ENCODE assay signal across 8 cellular contexts in the genomic region with DNA sequence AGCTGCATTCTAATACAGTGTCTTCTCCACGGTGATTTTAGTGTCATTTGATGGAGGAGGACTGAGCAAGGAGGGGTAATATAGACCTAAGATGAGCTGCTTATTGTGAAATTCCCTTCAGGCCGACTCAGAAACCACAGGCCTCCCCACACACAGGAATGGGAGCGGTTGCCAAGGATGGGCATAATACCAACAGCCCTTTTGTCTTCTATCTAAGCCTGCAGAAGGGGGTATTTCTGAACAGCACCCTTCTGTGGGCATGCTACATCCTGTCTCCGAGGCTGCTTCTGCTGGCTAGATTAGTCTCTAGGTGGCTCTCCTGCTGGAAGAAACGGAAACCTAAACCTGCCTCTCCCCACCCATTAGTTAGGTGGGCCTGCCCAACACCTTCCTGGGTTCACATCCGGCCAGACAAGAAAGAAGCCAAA.
A peak's percentile ranks its signal among the peaks of the same experiment; 100 is the strongest.
DNase-seq lines count a peak whose midpoint lies in the region; ATAC-seq and TF ChIP-seq lines count a peak whose summit lies in the region.

No MANE protein-coding gene starts in this region.

- TF ChIP-seq CTCF in DND-41 (IDR thresholded peaks at IDR 0.05; ENCODE audit: borderline replicate concordance, extremely low read depth, low read length, poor library complexity, severe bottlenecking) (no peak), astrocyte of the spinal cord (IDR thresholded peaks at IDR 0.05; ENCODE audit: low read depth, low read length) (no peak), nephron (IDR thresholded peaks at IDR 0.05; ENCODE audit: unreplicated experiment in 3 of 3) (no peak)

- H3K4me3 Mint-ChIP-seq in nephron: peak overlapping the region in 1 of 3 experiments; percentile 49

- no peaks in the 10 kb centered on the region for H3K9me3 Mint-ChIP-seq in nephron

- in situ Hi-C loops in astrocyte of the spinal cord (cut with HindIII; ENCODE audit: low sequenced_read_pairs): no loop called here

- H3K9me3 ChIP-seq in DND-41 (ENCODE audit: insufficient read depth, low read length, severe bottlenecking): no peaks in the 10 kb centered on the region

- H3K36me3 ChIP-seq in DND-41 (ENCODE audit: insufficient read depth, low read length): peaks cover 96% of the 10 kb centered on the region

- H3K27ac Mint-ChIP-seq in nephron: peak overlapping the region; percentile 62 to 85 (median 68)

- peaks cover 25% of the 10 kb centered on the region for H3K79me2 ChIP-seq in DND-41 (ENCODE audit: insufficient read depth, low read length)

- H3K36me3 Mint-ChIP-seq in nephron (ENCODE audit: low read depth): peaks cover 27% of the 10 kb centered on the region

- H4K20me1 ChIP-seq in DND-41 (ENCODE audit: insufficient read depth, low read length): 0 out of 2 replicates have a peak, but pooled peaks cover 12% of the 10 kb centered on the region

- H3K9ac ChIP-seq in DND-41 (ENCODE audit: low read depth, low read length): no peak overlapping the region

- H3K4me2 ChIP-seq in DND-41 (ENCODE audit: insufficient read depth, low read length): no peak overlapping the region

- H2AFZ ChIP-seq in DND-41 (ENCODE audit: low read depth, low read length): no peak overlapping the region

- H3K27me3 ChIP-seq in DND-41 (ENCODE audit: insufficient read depth, low read length, poor library complexity): no peaks in the 10 kb centered on the region

- ATAC-seq in DND-41 (ENCODE audit: insufficient read depth, low read depth): peak; percentile 41; the same call in 2 of the 3 replicates
- ATAC-seq in HG02759 (IDR thresholded peaks at IDR 0.05; ENCODE audit: unreplicated experiment): no peak

- peaks cover 12% of the 10 kb centered on the region for H3K4me1 ChIP-seq in DND-41 (ENCODE audit: insufficient read depth, low read length)

- peaks cover 27% of the 10 kb centered on the region for H3K27me3 Mint-ChIP-seq in nephron (ENCODE audit: low read depth)

- H3K4me1 Mint-ChIP-seq in nephron: peaks cover 37% of the 10 kb centered on the region

- peak overlapping the region; percentile 69 for H3K27ac ChIP-seq in DND-41 (ENCODE audit: low read length)

- DNase-seq in DND-41 (peak; percentile 19), NCI-H69 (lab: John Stamatoyannopoulos, UW) (peak; percentile 63), astrocyte of the spinal cord (ENCODE audit: low read depth, low spot score) (peak; percentile 70), NCI-H1417 treated with DMSO at 0.1 percent for 48 hours (lab: John Stamatoyannopoulos, UW) (no peak), Ammon's horn (ENCODE audit: low spot score) (no peak), T-helper 9 cell (no peak)

- H3K4me3 ChIP-seq in DND-41 (ENCODE audit: low read depth in 1 of 2, low read length in 2 of 2) (no peak overlapping the region), astrocyte of the spinal cord (ENCODE audit: low read depth, low read length) (no peak overlapping the region)

Comparison
In these comparisons a context has a peak if more than half of its experiments do, and no peak if none do; other contexts are left out.
1. DNase-seq: peak in DND-41 (single experiment), NCI-H69 (single experiment) and astrocyte of the spinal cord (single experiment); none in NCI-H1417 treated with DMSO at 0.1 percent for 48 hours (single experiment), Ammon's horn (single experiment) and T-helper 9 cell (single experiment).